ENCODE assay signal across 31 cellular contexts in genomic region chr10:131588704-131589220, GRCh38.
"Had no signal": no experiment of that assay in that cellular context is flagged by ENCODE, and none has a peak within 500 bp of the region (broad histone marks: within the 10 kb centered on the region; RNA-seq: fewer than 3 reads in every experiment).

No MANE protein-coding gene starts in this region.

- H3K27ac Mint-ChIP-seq: activated CD4-positive, alpha-beta memory T cell treated with anti-CD3 and anti-CD28 coated beads for 36 hours; activated CD4-positive, alpha-beta T cell treated with anti-CD3 and anti-CD28 coated beads for 36 hours; activated CD8-positive, alpha-beta memory T cell treated with anti-CD3 and anti-CD28 coated beads, Interleukin-2, amount 10 ng/mL, durations not matched to agents 7 days and 5 days; activated naive CD8-positive, alpha-beta T cell treated with anti-CD3 and anti-CD28 coated beads for 36 hours; activated T-cell treated with anti-CD3 and anti-CD28 coated beads, Interleukin-2, amount 50 U/mL, for 72 hours; activated T-helper 17 cell treated with anti-CD3 and anti-CD28 coated beads, Interleukin-2, amount 50 U/mL, for 72 hours had no signal

- H2AFZ ChIP-seq: PC-9 had no signal

- H3K4me3 Mint-ChIP-seq: activated CD4-positive, alpha-beta memory T cell treated with anti-CD3 and anti-CD28 coated beads for 36 hours; activated CD4-positive, alpha-beta T cell treated with anti-CD3 and anti-CD28 coated beads for 36 hours; activated CD8-positive, alpha-beta memory T cell treated with anti-CD3 and anti-CD28 coated beads, Interleukin-2, amount 10 ng/mL, durations not matched to agents 7 days and 5 days; activated naive CD8-positive, alpha-beta T cell treated with anti-CD3 and anti-CD28 coated beads for 36 hours; activated T-cell treated with anti-CD3 and anti-CD28 coated beads, Interleukin-2, amount 50 U/mL, for 72 hours; activated T-helper 17 cell treated with anti-CD3 and anti-CD28 coated beads, Interleukin-2, amount 50 U/mL, for 72 hours had no signal

- FAIRE-seq: K562, RCC 7860, TTC549 had no signal

- H3K27ac ChIP-seq: brain microvascular endothelial cell, PC-9, RWPE1 had no signal

- H3K27me3 ChIP-seq: brain microvascular endothelial cell had no signal

- H3K4me3 ChIP-seq: K562, PC-9 had no signal

- H3K27me3 Mint-ChIP-seq: activated CD8-positive, alpha-beta memory T cell treated with anti-CD3 and anti-CD28 coated beads, Interleukin-2, amount 10 ng/mL, durations not matched to agents 7 days and 5 days had no signal

- H3K36me3 Mint-ChIP-seq: activated CD4-positive, alpha-beta memory T cell treated with anti-CD3 and anti-CD28 coated beads for 36 hours; activated CD8-positive, alpha-beta memory T cell treated with anti-CD3 and anti-CD28 coated beads, Interleukin-2, amount 10 ng/mL, durations not matched to agents 7 days and 5 days; activated naive CD8-positive, alpha-beta T cell treated with anti-CD3 and anti-CD28 coated beads for 36 hours had no signal

- H3K36me3 ChIP-seq: brain microvascular endothelial cell had no signal

- H3K4me2 ChIP-seq: PC-9 had no signal

- H3K9me3 Mint-ChIP-seq: activated T-cell treated with anti-CD3 and anti-CD28 coated beads, Interleukin-2, amount 50 U/mL, for 72 hours had no signal

- H3K4me1 Mint-ChIP-seq: activated CD4-positive, alpha-beta T cell treated with anti-CD3 and anti-CD28 coated beads for 36 hours; activated CD8-positive, alpha-beta memory T cell treated with anti-CD3 and anti-CD28 coated beads, Interleukin-2, amount 10 ng/mL, durations not matched to agents 7 days and 5 days; activated naive CD8-positive, alpha-beta T cell treated with anti-CD3 and anti-CD28 coated beads for 36 hours; activated T-helper 17 cell treated with anti-CD3 and anti-CD28 coated beads, Interleukin-2, amount 50 U/mL, for 72 hours had no signal

- DNase-seq: activated CD4-positive, alpha-beta memory T cell treated with anti-CD3 and anti-CD28 coated beads for 36 hours; activated CD4-positive, alpha-beta T cell treated with anti-CD3 and anti-CD28 coated beads for 36 hours; activated CD4-positive, alpha-beta T cell treated with anti-CD3 and anti-CD28 coated beads, Interleukin-2, amount 50 U/mL, for 1 hour; activated CD8-positive, alpha-beta memory T cell treated with anti-CD3 and anti-CD28 coated beads, Interleukin-2, amount 10 ng/mL, durations not matched to agents 7 days and 5 days; activated effector memory CD4-positive, alpha-beta T cell treated with anti-CD3 and anti-CD28 coated beads, Interleukin-2, amount 50 U/mL, for 16 hours; activated naive CD4-positive, alpha-beta T cell; activated naive CD4-positive, alpha-beta T cell treated with anti-CD3 and anti-CD28 coated beads, Interleukin-2, amount 50 U/mL, for 16 hours; activated naive CD8-positive, alpha-beta T cell treated with anti-CD3 and anti-CD28 coated beads for 36 hours; activated T-cell treated with anti-CD3 and anti-CD28 coated beads, Interleukin-2, amount 50 U/mL, for 1 hour; activated T-cell treated with anti-CD3 and anti-CD28 coated beads, Interleukin-2, amount 50 U/mL, for 72 hours; amniotic stem cell; brain microvascular endothelial cell; central memory CD4-positive, alpha-beta T cell; NCI-H1105; NCI-H1436; NCI-H1694 treated with DMSO at 0.1 percent for 48 hours; NCI-H2029; NCI-H345; NCI-H526; NCI-H748 treated with DMSO at 0.1 percent for 48 hours; PC-9; Right ventricle myocardium superior; SW 1271; T-helper 1 cell; T-helper 2 cell; T-helper 9 cell had no signal
